8 cellular contexts compared by ENCODE assay signal in the genomic region with DNA sequence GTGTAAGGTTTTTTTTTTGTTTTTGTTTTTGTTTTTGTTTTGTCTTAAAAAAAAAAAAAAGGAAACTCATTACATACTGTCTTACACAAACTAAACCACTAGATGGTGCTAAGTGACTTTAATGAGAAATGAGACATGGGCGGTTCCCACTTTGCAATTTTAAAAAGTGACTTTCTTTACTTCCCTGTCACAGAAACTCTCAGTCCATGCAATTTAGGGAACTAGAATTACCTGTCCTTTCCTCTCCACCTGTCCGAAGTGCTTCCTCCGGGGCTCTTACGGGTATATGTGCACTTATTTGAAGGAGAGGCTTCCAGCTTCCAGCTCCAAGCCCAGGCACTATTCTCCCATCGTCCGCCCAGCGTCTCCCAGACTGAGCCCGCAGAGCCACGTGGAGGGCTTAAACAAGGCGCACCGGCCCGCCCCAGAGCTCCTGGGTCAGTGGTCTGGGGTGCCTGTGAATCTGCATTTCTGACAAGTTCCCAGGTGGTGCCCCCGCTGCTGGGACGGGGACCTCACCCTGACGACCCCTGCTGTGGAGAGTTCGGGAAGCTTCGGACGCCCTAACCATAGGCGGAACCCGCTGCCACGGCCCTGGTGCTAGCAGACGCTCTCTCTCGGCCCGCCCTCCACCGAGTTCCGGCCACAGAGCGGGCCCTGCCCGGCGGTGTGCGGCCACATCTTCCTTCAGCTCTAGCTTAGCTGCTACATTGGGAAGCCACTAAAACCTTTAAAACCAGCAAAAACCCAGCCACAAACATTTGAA. TPM values are rescaled to one million over a fixed set of nuclear protein-coding genes. Genes with fewer than 3 reads are reported as not detected.
A peak's percentile ranks its signal among the peaks of the same experiment; 100 is the strongest.
DNase-seq lines count a peak whose midpoint lies in the region; ATAC-seq, FAIRE-seq and TF ChIP-seq lines count a peak whose summit lies in the region.

No MANE protein-coding gene starts in this region.

- FAIRE-seq in HTR-8/SVneo (lab: Jason Lieb, UNC): no peak

- H3K4me1 Mint-ChIP-seq in type B pancreatic cell (ENCODE audit: unreplicated experiment): no peaks in the 10 kb centered on the region

- H3K27me3 ChIP-seq in PC-9 (ENCODE audit: insufficient read depth, low read depth): no peaks in the 10 kb centered on the region
- H3K27me3 ChIP-seq in neuronal stem cell (ENCODE audit: control insufficient read depth in 3 of 3, insufficient read depth in 3 of 3, low read depth in 1 of 3, low read length in 3 of 3): peaks cover 0 to 69% (median 19%) of the 10 kb centered on the region in 3 experiments

- H3K27ac ChIP-seq in PC-9 (no peak overlapping the region), neuronal stem cell (replicated peaks; ENCODE audit: low read length) (no peak overlapping the region)

- DNase-seq in DMS153 treated with DMSO at 0.1 percent for 48 hours (lab: John Stamatoyannopoulos, UW; ENCODE audit: unreplicated experiment) (peak; percentile 58), HTR-8/SVneo (ENCODE audit: insufficient read length, low spot score) (peak; percentile 57), PC-9 (peak; percentile 42 to 43), activated gamma-delta T cell (lab: John Stamatoyannopoulos, UW) (peak; percentile 36), germinal center (ENCODE audit: low spot score) (peak; percentile 66), neuronal stem cell (ENCODE audit: low spot score) (peak; percentile 58), type B pancreatic cell (ENCODE audit: extremely low spot score, unreplicated experiment) (no peak)

- H3K36me3 ChIP-seq in PC-9 (ENCODE audit: low read depth): no peaks in the 10 kb centered on the region
- no peaks in the 10 kb centered on the region for H3K36me3 ChIP-seq in neuronal stem cell (replicated peaks in 1 of 2; ENCODE audit: control insufficient read depth in 2 of 2, insufficient read depth in 2 of 2, low read length in 2 of 2)

- POLR2A ChIA-PET in PC-9 (lab: Charles Lee; ENCODE audit: unreplicated experiment): interaction anchor here (0.7 kb wide), 1 partner anchor 26 kb away, joined by 5 read pairs; a partner anchor contains a TSS

- peak overlapping the region; percentile 85 for H3K27ac Mint-ChIP-seq in type B pancreatic cell

- H2BK120ac ChIP-seq in neuronal stem cell (ENCODE audit: low read depth, low read length): no peak overlapping the region

- no peak overlapping the region for H2BK15ac ChIP-seq in neuronal stem cell (ENCODE audit: low read length)

- peak overlapping the region; percentile 54; the same call in 1 of the 2 replicates for H3K4me3 ChIP-seq in PC-9
- H3K4me3 ChIP-seq in neuronal stem cell (ENCODE audit: low read length in 2 of 2): peak overlapping the region in 1 of 2 donors; percentile 53

- WGBS in neuronal stem cell (ENCODE audit: extremely low coverage in 2 of 2, insufficient read length in 2 of 2, insufficient replicate concordance in 1 of 2), 2 donors: no CpG with 5 or more reads among the region's 30 CpGs

- ATAC-seq in GM21423 (IDR thresholded peaks at IDR 0.05; ENCODE audit: unreplicated experiment): peak; percentile 82

- no peaks in the 10 kb centered on the region for H4K20me1 ChIP-seq in PC-9 (ENCODE audit: insufficient read depth)

- no peaks in the 10 kb centered on the region for H3K79me1 ChIP-seq in neuronal stem cell (ENCODE audit: low read depth, low read length)

- CTCF ChIA-PET in PC-9 (lab: Charles Lee): interaction anchor here (0.6 to 1.1 kb wide), 5 partner anchors 26 to 441 kb away, joined by 3 to 9 read pairs (median 5); no protein-coding TSS in a partner anchor

- H3K36me3 Mint-ChIP-seq in type B pancreatic cell: no peaks in the 10 kb centered on the region

- peak overlapping the region; percentile 31 for H2AK5ac ChIP-seq in neuronal stem cell (ENCODE audit: low read depth, low read length)

- H3K4ac ChIP-seq in neuronal stem cell (ENCODE audit: low read length): no peak overlapping the region

- no TSS peak for BruUV-seq in PC-9 (replicated peaks; lab: Mats Ljungman, UMichigan)

- H3K4me3 Mint-ChIP-seq in type B pancreatic cell: peak overlapping the region; percentile 91

- H2BK12ac ChIP-seq in neuronal stem cell (ENCODE audit: low read length): peak overlapping the region; percentile 27

- H3K23ac ChIP-seq in neuronal stem cell (ENCODE audit: low read depth, low read length, poor library complexity): no peak overlapping the region

- no peaks in the 10 kb centered on the region for H3K79me2 ChIP-seq in PC-9 (ENCODE audit: low read depth)

- no peak overlapping the region for H4K8ac ChIP-seq in neuronal stem cell (ENCODE audit: low read depth, low read length)

- intact Hi-C loops in PC-9 (cut with micrococcal nuclease; ENCODE audit: unreplicated experiment): loop anchor here (1.0 to 10.0 kb wide), 5 partner anchors 112 to 770 kb away; no protein-coding TSS in a partner anchor

- H2AFZ ChIP-seq in PC-9 (peak overlapping the region; percentile 87), neuronal stem cell (ENCODE audit: low read length) (peak overlapping the region; percentile 87)

- H3K18ac ChIP-seq in neuronal stem cell (ENCODE audit: low read length): peak overlapping the region; percentile 80

- H3K4me1 ChIP-seq in PC-9 (replicated peaks; ENCODE audit: insufficient read depth): 0 out of 2 replicates have a peak, but pooled peaks cover 5% of the 10 kb centered on the region
- peaks cover 3 to 4% of the 10 kb centered on the region in 2 donors for H3K4me1 ChIP-seq in neuronal stem cell (ENCODE audit: control insufficient read depth in 2 of 2, insufficient read depth in 1 of 2, low read depth in 1 of 2, low read length in 2 of 2)

- no peak overlapping the region for H2BK5ac ChIP-seq in neuronal stem cell (ENCODE audit: low read length)

- no peak overlapping the region for H3K14ac ChIP-seq in neuronal stem cell (ENCODE audit: low read length)

- peak overlapping the region; percentile 10 for H3K9ac ChIP-seq in neuronal stem cell (ENCODE audit: low read depth, low read length, poor library complexity)

- H3F3A ChIP-seq in PC-9 (ENCODE audit: insufficient read depth, low read depth): 0 out of 2 replicates have a peak, but pooled peaks cover 2% of the 10 kb centered on the region

- peaks cover 3% of the 10 kb centered on the region for H3K27me3 Mint-ChIP-seq in type B pancreatic cell

- TF ChIP-seq CTCF in PC-9 (conservative IDR thresholded peaks at IDR 0.05) (peak; percentile 85), type B pancreatic cell (conservative IDR thresholded peaks at IDR 0.05) (peak; percentile 91)

- no peak overlapping the region for H4K91ac ChIP-seq in neuronal stem cell (ENCODE audit: low read depth, low read length, poor library complexity)

- no peaks in the 10 kb centered on the region for H3K9me3 ChIP-seq in PC-9 (ENCODE audit: insufficient read depth, low read depth)
- peaks cover 0 to 2% of the 10 kb centered on the region in 2 donors for H3K9me3 ChIP-seq in neuronal stem cell (replicated peaks in 1 of 2; ENCODE audit: control insufficient read depth in 2 of 2, insufficient read depth in 1 of 2, low read depth in 1 of 2, low read length in 2 of 2)

- H3K9me2 ChIP-seq in PC-9 (ENCODE audit: insufficient read depth): no peaks in the 10 kb centered on the region

- peak overlapping the region; percentile 98 for H3K4me2 ChIP-seq in PC-9
- H3K4me2 ChIP-seq in neuronal stem cell (ENCODE audit: insufficient read depth, low read length, poor library complexity, severe bottlenecking): peak overlapping the region; percentile 80

- H3K9me3 Mint-ChIP-seq in type B pancreatic cell: no peaks in the 10 kb centered on the region

RNA-seq across cellular contexts. Expression of a gene that starts 26.1 kb away (rescaled TPM):
- total RNA-seq in PC-9 (2021): 10.4 and 13.8 TPM in 2 replicates
- 0.18 TPM for polyA plus RNA-seq in neuronal stem cell (2013, experiment 1 of 2)
- 0.17 TPM for polyA plus RNA-seq in neuronal stem cell (2013, experiment 2 of 2)
- 1.8 and 1.9 TPM in 2 replicates for total RNA-seq in type B pancreatic cell (ENCODE audit: low replicate concordance)
